1 cellular context compared by ENCODE assay signal in genomic region chr7:44561962-44562621, GRCh38.
TF ChIP-seq lines count a peak whose summit lies in the region.

No MANE protein-coding gene starts in this region.

TF ChIP-seq in IMR-90, 13 proteins besides CTCF, POLR2A, EP300 and RAD21:
- no peak for TF ChIP-seq MXI1 (IDR thresholded peaks at IDR 0.05; ENCODE audit: borderline replicate concordance, low read depth, low read length)
- no peak for TF ChIP-seq USF2 (IDR thresholded peaks at IDR 0.05; ENCODE audit: low read depth, low read length)
